ENCODE assay signal across 1 cellular context in genomic region chr11:61020706-61021235, GRCh38.
TF ChIP-seq lines count a peak whose summit lies in the region.

No MANE protein-coding gene starts in this region.

TF ChIP-seq in H1, 55 proteins besides CTCF, POLR2A, EP300 and RAD21:
- TF ChIP-seq TBP (IDR thresholded peaks at IDR 0.05; ENCODE audit: low read depth, low read length) (no peak), CREB1 (IDR thresholded peaks at IDR 0.05) (no peak), HDAC2 (IDR thresholded peaks at IDR 0.05; ENCODE audit: borderline replicate concordance in 1 of 2, low read depth in 2 of 2, low read length in 2 of 2) (no peak), GABPA (IDR thresholded peaks at IDR 0.05; ENCODE audit: borderline replicate concordance, insufficient read depth, low read length) (no peak), CEBPB (IDR thresholded peaks at IDR 0.05; ENCODE audit: low read depth, low read length) (no peak), NRF1 (IDR thresholded peaks at IDR 0.05; ENCODE audit: low read depth, low read length) (no peak), GTF2F1 (IDR thresholded peaks at IDR 0.05; ENCODE audit: borderline replicate concordance, low read depth, low read length) (no peak), NANOG (IDR thresholded peaks at IDR 0.05; ENCODE audit: insufficient read depth, low read depth, low read length, poor library complexity, severe bottlenecking) (no peak), SUZ12 (IDR thresholded peaks at IDR 0.05; ENCODE audit: low read length) (no peak), SRF (IDR thresholded peaks at IDR 0.05; ENCODE audit: low read depth, low read length) (no peak), HDAC6 (IDR thresholded peaks at IDR 0.05; ENCODE audit: low read depth, low read length) (no peak), RBBP5 (IDR thresholded peaks at IDR 0.05; ENCODE audit: borderline replicate concordance, low read depth, low read length) (no peak), BRCA1 (IDR thresholded peaks at IDR 0.05; ENCODE audit: low read depth, low read length) (no peak), TAF1 (IDR thresholded peaks at IDR 0.05; ENCODE audit: low read depth, low read length) (no peak), CBX5 (IDR thresholded peaks at IDR 0.05; ENCODE audit: low read depth, low read length) (no peak)
TF ChIP-seq in H1: peak in this region for 0.
